In the genomic region with DNA sequence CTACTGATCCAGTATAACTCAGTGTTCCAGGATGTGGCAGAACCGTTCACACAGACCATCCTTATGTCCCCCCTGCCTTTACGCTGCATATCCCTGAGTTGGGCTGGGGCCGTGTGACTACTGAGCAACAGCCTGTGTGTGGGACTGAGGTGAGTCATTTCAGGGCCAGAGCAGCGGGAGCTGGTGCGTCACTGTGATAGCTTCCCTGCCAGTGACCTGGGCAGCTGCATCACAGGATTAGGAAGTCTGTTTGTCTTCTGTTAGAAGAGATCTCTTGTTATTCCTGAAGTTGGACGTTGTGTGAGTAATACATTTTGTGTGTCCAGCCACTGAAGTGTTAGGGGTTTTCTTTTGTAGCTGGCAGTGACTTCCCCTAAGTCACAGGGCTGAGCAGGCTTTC, we compare ENCODE assay signal across 13 cellular contexts. TPM values are rescaled to one million over a fixed set of nuclear protein-coding genes. Genes with fewer than 3 reads are reported as not detected.
DNase-seq lines count a peak whose midpoint lies in the region; ATAC-seq, FAIRE-seq and TF ChIP-seq lines count a peak whose summit lies in the region.
"Had no signal": no experiment of that assay in that cellular context is flagged by ENCODE, and none has a peak within 500 bp of the region (broad histone marks: within the 10 kb centered on the region; RNA-seq: fewer than 3 reads in every experiment).

No MANE protein-coding gene starts in this region.

- no peaks in the 10 kb centered on the region for H4K20me1 ChIP-seq in astrocyte (ENCODE audit: insufficient read depth, low read length)

- H2AFZ ChIP-seq in astrocyte (ENCODE audit: low read depth, low read length) = no peak overlapping the region

- TF ChIP-seq CTCF in AG04450 (IDR thresholded peaks at IDR 0.05; ENCODE audit: low read depth, low read length) (no peak), astrocyte (IDR thresholded peaks at IDR 0.05; ENCODE audit: insufficient read depth, low read depth, low read length) (no peak), kidney (IDR thresholded peaks at IDR 0.05; ENCODE audit: borderline replicate concordance, extremely low read depth, insufficient read depth) (no peak)

- H3K79me2 ChIP-seq in astrocyte (ENCODE audit: insufficient read depth, low read length) = no peaks in the 10 kb centered on the region

- POLR2A ChIA-PET in AG04450 (lab: Yijun Ruan, JAX) = no interaction called here

- H3K4me1 Mint-ChIP-seq in astrocyte (ENCODE audit: low read depth, unreplicated experiment) = peaks cover 14% of the 10 kb centered on the region

- no peak overlapping the region for H3K4me3 ChIP-seq in AG04450 (ENCODE audit: low read depth, low read length)
- no peak overlapping the region for H3K4me3 ChIP-seq in astrocyte (ENCODE audit: insufficient read depth, low read depth, low read length)
- no peak overlapping the region for H3K4me3 ChIP-seq in kidney (ENCODE audit: low read length in 2 of 2)
- H3K4me3 ChIP-seq: GM12878, heart left ventricle, skin epidermis had no signal

- peak overlapping the region; percentile 94 for H3K27ac Mint-ChIP-seq in astrocyte (ENCODE audit: unreplicated experiment)

- H3K36me3 ChIP-seq in astrocyte (ENCODE audit: insufficient read depth, low read length) (no peaks in the 10 kb centered on the region), kidney (ENCODE audit: control insufficient read depth in 1 of 2, insufficient read depth in 2 of 2, low read length in 2 of 2) (peaks cover 0 to 4% of the 10 kb centered on the region in 2 donors)

- FAIRE-seq in astrocyte (lab: Jason Lieb, UNC) (no peak), kidney (lab: Jason Lieb, UNC) (no peak)
- FAIRE-seq: GM12878 had no signal

- no peaks in the 10 kb centered on the region for H3K27me3 Mint-ChIP-seq in astrocyte (ENCODE audit: low read depth, unreplicated experiment)

- CTCF ChIA-PET in AG04450 (lab: Charles Lee) = interaction anchor here (1.4 to 3.9 kb wide), 2 partner anchors 13 to 14 kb away, joined by 4 to 15 read pairs; no protein-coding TSS in a partner anchor

- peaks cover 11% of the 10 kb centered on the region for H3K4me1 ChIP-seq in astrocyte (ENCODE audit: insufficient read depth, low read length)
- H3K4me1 ChIP-seq in kidney (ENCODE audit: control insufficient read depth in 1 of 2, insufficient read depth in 1 of 2, low read depth in 1 of 2, low read length in 2 of 2) = no peaks in the 10 kb centered on the region
- H3K4me1 ChIP-seq: heart left ventricle had no signal

- intact Hi-C loops in kidney (cut with DNase I) = no loop called here

- H3K27me3 ChIP-seq in AG04450 (ENCODE audit: control insufficient read depth, insufficient read depth, low read length) (no peaks in the 10 kb centered on the region), astrocyte (ENCODE audit: insufficient read depth, low read length) (no peaks in the 10 kb centered on the region)
- H3K27me3 ChIP-seq: heart left ventricle had no signal

- peaks cover 4% of the 10 kb centered on the region for H3K36me3 Mint-ChIP-seq in astrocyte (ENCODE audit: low read depth, unreplicated experiment)

- peak overlapping the region; percentile 71 for H3K9ac ChIP-seq in astrocyte (ENCODE audit: low read length)
- no peak overlapping the region for H3K9ac ChIP-seq in kidney (ENCODE audit: low read length in 2 of 2)

- no peak overlapping the region for H3K4me3 Mint-ChIP-seq in astrocyte (ENCODE audit: unreplicated experiment)

- peaks cover 31% of the 10 kb centered on the region for H3K9me3 ChIP-seq in AG04450 (ENCODE audit: control insufficient read depth, insufficient read depth, low read length)
- peaks cover 2% of the 10 kb centered on the region for H3K9me3 ChIP-seq in astrocyte (ENCODE audit: insufficient read depth, low read depth, low read length)
- H3K9me3 ChIP-seq in kidney (ENCODE audit: control insufficient read depth in 1 of 2, low read length in 2 of 2) = no peaks in the 10 kb centered on the region

- peak overlapping the region; percentile 47 for H3K27ac ChIP-seq in AG04450 (ENCODE audit: low read depth, low read length)
- H3K27ac ChIP-seq in astrocyte (ENCODE audit: low read depth, low read length) = peak overlapping the region; percentile 93
- H3K27ac ChIP-seq in kidney (ENCODE audit: low read depth in 2 of 2, low read length in 2 of 2) = no peak overlapping the region
- H3K27ac ChIP-seq: C4-2B, heart left ventricle, skin epidermis had no signal

- no peaks in the 10 kb centered on the region for H3K9me3 Mint-ChIP-seq in astrocyte (ENCODE audit: unreplicated experiment)

- H3K4me2 ChIP-seq in astrocyte (ENCODE audit: low read length) = peak overlapping the region; percentile 40

- ATAC-seq in GM21447 (IDR thresholded peaks at IDR 0.05; ENCODE audit: unreplicated experiment) = no peak
- ATAC-seq: GM12878 had no signal

- DNase-seq in AG04450 (ENCODE audit: low read depth, low spot score) = peak; percentile 34
- peak; percentile 86 for DNase-seq in HPDE6-E6E7 (ENCODE audit: extremely low spot score)
- DNase-seq in astrocyte (ENCODE audit: low read depth) = peak; percentile 95
- peak; percentile 43 for DNase-seq in kidney
- DNase-seq in NK-92 treated with Interleukin-12 subunit alpha and Interleukin-12 subunit beta, amount 100 ng/mL, for 24 hours (lab: John Stamatoyannopoulos, UW) = no peak
- DNase-seq in NCI-H1436 (lab: John Stamatoyannopoulos, UW) = no peak
- DNase-seq in superior temporal gyrus (ENCODE audit: extremely low spot score) = no peak
- DNase-seq: NCI-H187 treated with DMSO at 0.1 percent for 48 hours had no signal

RNA-seq across cellular contexts. Expression of gene TPPP, which starts 35.6 kb away (rescaled TPM):
- polyA plus RNA-seq in AG04450 (2011; rRNA removed) (0.05 and 0.06 TPM in 2 replicates), kidney (ENCODE audit: insufficient read depth, low read depth, low replicate concordance) (5.8 TPM)
- 0.04 and 0.05 TPM in 2 replicates for polyA minus RNA-seq in AG04450 (2011; rRNA and poly(A)+ RNA removed)
- total RNA-seq in astrocyte (1.9 and 2.2 TPM in 2 replicates), kidney (6.9 TPM)

RNA-seq across cellular contexts. Expression of gene CEP72, which starts 45.4 kb away (rescaled TPM):
- polyA plus RNA-seq in AG04450 (2011; rRNA removed) = 0.66 and 0.91 TPM in 2 replicates
- 6.2 and 6.3 TPM in 2 replicates for polyA minus RNA-seq in AG04450 (2011; rRNA and poly(A)+ RNA removed)
- total RNA-seq in astrocyte = 7.0 and 7.5 TPM in 2 replicates
- total RNA-seq in kidney = 7.8 TPM
- 1.1 TPM for polyA plus RNA-seq in kidney (ENCODE audit: insufficient read depth, low read depth, low replicate concordance)

Comparison
In these comparisons a context has a peak if more than half of its experiments do, and no peak if none do; other contexts are left out.
1. DNase-seq: peak in AG04450 (single experiment), HPDE6-E6E7 (single experiment), astrocyte (single experiment) and kidney (single experiment); none in NK-92 treated with Interleukin-12 subunit alpha and Interleukin-12 subunit beta, amount 100 ng/mL, for 24 hours (single experiment), NCI-H1436 (single experiment) and superior temporal gyrus (single experiment).
2. H3K27ac ChIP-seq: peak in AG04450 (single experiment) and astrocyte (single experiment); none in kidney (0 of 2).